In genomic region chr17:69358688-69359596, GRCh38 we compare ENCODE assay signal across 1 cellular context.
TF ChIP-seq lines count a peak whose summit lies in the region.

No MANE protein-coding gene starts in this region.

TF ChIP-seq in HCT116, 20 proteins besides CTCF, POLR2A, EP300 and RAD21 (continued from another document):
- no peak for TF ChIP-seq SIN3A (IDR thresholded peaks at IDR 0.05; ENCODE audit: low read depth)
- TF ChIP-seq EZH2 (IDR thresholded peaks at IDR 0.05): no peak
